ENCODE assay signal across 8 cellular contexts in the genomic region with DNA sequence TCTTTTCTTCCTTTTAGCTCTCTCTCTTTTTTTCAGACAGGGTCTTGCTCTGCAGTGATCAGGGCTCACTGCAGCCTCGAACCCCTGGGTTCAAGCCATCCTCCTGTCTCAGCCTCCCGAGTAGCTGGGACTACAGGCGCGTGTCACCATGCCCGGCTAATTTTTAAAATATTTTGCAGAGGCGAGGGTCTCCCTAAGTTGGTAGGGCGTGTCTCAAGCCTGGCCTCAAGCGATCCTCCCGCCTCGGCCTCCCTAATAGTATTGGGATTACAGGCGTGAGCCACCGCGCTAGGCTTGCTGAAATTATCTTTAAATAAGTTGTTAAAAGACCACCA. TPM values are rescaled to one million over a fixed set of nuclear protein-coding genes. Genes with fewer than 3 reads are reported as not detected.
DNase-seq lines count a peak whose midpoint lies in the region; ATAC-seq and TF ChIP-seq lines count a peak whose summit lies in the region.

No MANE protein-coding gene starts in this region.

- no peaks in the 10 kb centered on the region for H3K36me3 ChIP-seq in heart left ventricle
- no peaks in the 10 kb centered on the region for H3K36me3 ChIP-seq in breast epithelium
- no peaks in the 10 kb centered on the region for H3K36me3 ChIP-seq in vagina

- peaks cover 0 to 5% (median 0%) of the 10 kb centered on the region in 12 donors for H3K9me3 ChIP-seq in heart left ventricle
- no peaks in the 10 kb centered on the region for H3K9me3 ChIP-seq in breast epithelium
- no peaks in the 10 kb centered on the region for H3K9me3 ChIP-seq in vagina

- peak overlapping the region; percentile 96 for H3K4me3 Mint-ChIP-seq in mesothelial cell of epicardium

- no peak for DNase-seq in heart left ventricle
- DNase-seq in Right ventricle myocardium inferior (ENCODE audit: missing footprints): no peak
- no peak for DNase-seq in breast epithelium (ENCODE audit: low spot score in 2 of 2)
- no peak for DNase-seq in mesothelial cell of epicardium (ENCODE audit: low spot score in 2 of 2, unreplicated experiment in 2 of 2)
- DNase-seq in vagina (ENCODE audit: extremely low spot score in 2 of 2): no peak
- no peak for DNase-seq in SKM-1 (lab: John Stamatoyannopoulos, UW; ENCODE audit: unreplicated experiment)
- no peak for DNase-seq in NCI-H2107 (lab: John Stamatoyannopoulos, UW)
- no peak for DNase-seq in RKO (ENCODE audit: low spot score)

- H3K9me3 Mint-ChIP-seq in mesothelial cell of epicardium: no peaks in the 10 kb centered on the region

- 46 to 59% (median 48%) methylated on average over 13 of the region's 13 CpGs for WGBS in heart left ventricle, 4 donors

- H3K4me3 ChIP-seq in heart left ventricle (peak overlapping the region; percentile 73 to 97 (median 88)), breast epithelium (peak overlapping the region; percentile 68 to 87 (median 74)), vagina (peak overlapping the region; percentile 80 to 96)

- H3K4me1 ChIP-seq in heart left ventricle: peaks cover 0 to 55% (median 22%) of the 10 kb centered on the region in 12 donors
- H3K4me1 ChIP-seq in breast epithelium: no peaks in the 10 kb centered on the region
- peaks cover 34% of the 10 kb centered on the region for H3K4me1 ChIP-seq in vagina

- H3K4me1 Mint-ChIP-seq in mesothelial cell of epicardium: peaks cover 15% of the 10 kb centered on the region

- ATAC-seq in heart left ventricle (no peak), Right ventricle myocardium inferior (no peak)

- TF ChIP-seq POLR2A in heart left ventricle (IDR thresholded peaks at IDR 0.05): no peak
- TF ChIP-seq POLR2A in breast epithelium (IDR thresholded peaks at IDR 0.05): no peak
- no peak for TF ChIP-seq POLR2A in vagina (IDR thresholded peaks at IDR 0.05)

- H3K27ac ChIP-seq in heart left ventricle (peak overlapping the region; percentile 86 to 98 (median 96)), breast epithelium (peak overlapping the region; percentile 93 to 95), vagina (peak overlapping the region; percentile 84)

- no peaks in the 10 kb centered on the region for H3K36me3 Mint-ChIP-seq in mesothelial cell of epicardium

- H3K27me3 ChIP-seq in heart left ventricle: no peaks in the 10 kb centered on the region
- H3K27me3 ChIP-seq in breast epithelium: no peaks in the 10 kb centered on the region
- no peaks in the 10 kb centered on the region for H3K27me3 ChIP-seq in vagina

- TF ChIP-seq CTCF in heart left ventricle (IDR thresholded peaks at IDR 0.05) (no peak), breast epithelium (IDR thresholded peaks at IDR 0.05) (no peak), mesothelial cell of epicardium (IDR thresholded peaks at IDR 0.05; ENCODE audit: unreplicated experiment) (no peak), vagina (IDR thresholded peaks at IDR 0.05) (no peak)

- peak overlapping the region; percentile 91 for H3K27ac Mint-ChIP-seq in mesothelial cell of epicardium

- intact Hi-C loops in heart left ventricle (cut with DNase I): no loop called here
- intact Hi-C loops in Right ventricle myocardium inferior (cut with DNase I): no loop called here
- intact Hi-C loops in breast epithelium (cut with DNase I; ENCODE audit: low total_unique reads): no loop called here
- intact Hi-C loops in vagina (cut with DNase I): loop anchor here (5.0 kb wide), 1 partner anchor 49 kb away; no protein-coding TSS in a partner anchor

- H3K27me3 Mint-ChIP-seq in mesothelial cell of epicardium (ENCODE audit: low read depth): no peaks in the 10 kb centered on the region

RNA-seq across cellular contexts. Expression of gene SNX11, which starts 0.8 kb away (rescaled TPM):
- total RNA-seq in heart left ventricle: 10 to 100 TPM in 7 of 9 donors, 1 to 10 TPM in 2; 8.5 to 25.0 (median 11.3) TPM
- 10 to 100 TPM in 1 of 2 donors, 1 to 10 TPM in 1; 5.2 to 30.8 TPM for polyA plus RNA-seq in heart left ventricle
- 10.5 TPM for total RNA-seq in Right ventricle myocardium inferior
- 10 to 100 TPM; 13.4 to 19.7 (median 14.2) TPM for total RNA-seq in breast epithelium
- 16.2 to 20.1 TPM (median 18.4 TPM) in 3 replicates for total RNA-seq in mesothelial cell of epicardium
- 15.0 TPM for total RNA-seq in vagina

RNA-seq across cellular contexts. Expression of gene CBX1, which starts 5.5 kb away (rescaled TPM):
- 10 to 100 TPM; 28.5 to 43.8 (median 37.9) TPM for total RNA-seq in heart left ventricle
- polyA plus RNA-seq in heart left ventricle: 10 to 100 TPM; 24.6 to 51.7 TPM
- total RNA-seq in Right ventricle myocardium inferior: 40.0 TPM
- 10 to 100 TPM; 29.0 to 45.8 (median 45.2) TPM for total RNA-seq in breast epithelium
- 142 to 145 TPM (median 143 TPM) in 3 replicates for total RNA-seq in mesothelial cell of epicardium
- total RNA-seq in vagina: 43.5 TPM

RNA-seq across cellular contexts. Expression of gene NFE2L1, which starts 58.6 kb away (rescaled TPM):
- total RNA-seq in heart left ventricle (1,000 to 10,000 TPM in 1 of 9 donors, 100 to 1,000 TPM in 8; 375 to 1,055 (median 606) TPM), Right ventricle myocardium inferior (775 TPM), breast epithelium (100 to 1,000 TPM in 2 of 3 donors, 10 to 100 TPM in 1; 96.4 to 278 (median 106) TPM), mesothelial cell of epicardium (134 to 137 TPM (median 136 TPM) in 3 replicates), vagina (190 TPM)
- 100 to 1,000 TPM; 254 to 385 TPM for polyA plus RNA-seq in heart left ventricle
